8 cellular contexts compared by ENCODE assay signal in the genomic region with DNA sequence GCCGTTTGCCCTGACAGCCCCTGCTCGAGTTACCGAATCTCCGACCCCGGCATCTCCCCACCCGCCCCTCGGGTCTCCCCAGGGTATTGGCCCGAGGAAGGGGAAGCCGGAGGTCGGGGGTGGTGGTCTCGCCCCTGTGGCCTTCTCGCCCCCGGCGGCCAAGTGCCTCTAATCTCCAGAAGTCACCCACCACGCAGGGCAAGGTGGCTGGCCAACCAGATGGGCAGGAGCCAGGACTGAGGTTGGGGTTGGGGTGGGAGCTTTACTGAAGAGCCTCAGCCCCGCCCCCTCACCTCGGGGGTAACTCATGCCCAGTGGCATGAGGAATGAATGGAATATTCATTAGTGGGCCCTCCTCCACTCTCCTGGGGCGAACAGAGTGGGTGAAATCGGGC. TPM values are rescaled to one million over a fixed set of nuclear protein-coding genes. Genes with fewer than 3 reads are reported as not detected.
DNase-seq lines count a peak whose midpoint lies in the region; ATAC-seq and TF ChIP-seq lines count a peak whose summit lies in the region.

No MANE protein-coding gene starts in this region.

- H3K27me3 Mint-ChIP-seq in T-cell (no peaks in the 10 kb centered on the region), neural progenitor cell (ENCODE audit: insufficient read depth, low read depth) (peaks cover 5% of the 10 kb centered on the region)

- WGBS in esophagus squamous epithelium, 2 donors = no CpG with 5 or more reads among the region's 19 CpGs

- H3K79me2 ChIP-seq in neural progenitor cell (ENCODE audit: low read depth) = peaks cover 24% of the 10 kb centered on the region

- H3K27ac Mint-ChIP-seq in T-cell (no peak overlapping the region), neural progenitor cell (peak overlapping the region; percentile 33)

- H3K27ac ChIP-seq in HEK293 (ENCODE audit: extremely low read depth, low read depth, low read length) = peak overlapping the region; percentile 86; the same call in 1 of the 2 replicates
- H3K27ac ChIP-seq in esophagus squamous epithelium = peak overlapping the region; percentile 80 to 90 (median 82)
- no peak overlapping the region for H3K27ac ChIP-seq in neural progenitor cell

- peak overlapping the region; percentile 86 for H3K4me2 ChIP-seq in neural progenitor cell

- ATAC-seq in T-cell (replicated peaks in 1 of 4) = no peak
- ATAC-seq in GM19328 (IDR thresholded peaks at IDR 0.05; ENCODE audit: unreplicated experiment) = no peak

- peaks cover 6% of the 10 kb centered on the region for H3K36me3 Mint-ChIP-seq in T-cell
- H3K36me3 Mint-ChIP-seq in neural progenitor cell = peaks cover 17% of the 10 kb centered on the region

- peak; percentile 37 for DNase-seq in BE2C
- DNase-seq in T-cell = peak in 1 of 34 experiments; percentile 24
- DNase-seq in esophagus squamous epithelium (lab: John Stamatoyannopoulos, UW) = no peak
- peak; percentile 66 for DNase-seq in neural progenitor cell (ENCODE audit: low spot score)
- no peak for DNase-seq in GM19240 (ENCODE audit: insufficient read length, low spot score)
- no peak for DNase-seq in activated CD4-positive, CD25-positive, alpha-beta regulatory T cell treated with anti-CD3 and anti-CD28 coated beads, Interleukin-2, amount 50 U/mL, for 72 hours

- TF ChIP-seq CTCF in BE2C (IDR thresholded peaks at IDR 0.05; ENCODE audit: low read depth, low read length) (no peak), HEK293 (tag by site-specific recombination; IDR thresholded peaks at IDR 0.05) (no peak), esophagus squamous epithelium (IDR thresholded peaks at IDR 0.05) (no peak), neural progenitor cell (IDR thresholded peaks at IDR 0.05) (no peak)

- peak overlapping the region; percentile 67 for H2AFZ ChIP-seq in neural progenitor cell (replicated peaks)

- peak overlapping the region; percentile 65 to 80 (median 79) for H3K4me3 Mint-ChIP-seq in T-cell
- peak overlapping the region; percentile 86 for H3K4me3 Mint-ChIP-seq in neural progenitor cell

- H3K4me1 Mint-ChIP-seq in T-cell (peaks cover 23 to 31% (median 24%) of the 10 kb centered on the region in 3 donors), neural progenitor cell (peaks cover 22% of the 10 kb centered on the region)

- peaks cover 15% of the 10 kb centered on the region for H3K36me3 ChIP-seq in BE2C
- peaks cover 16 to 68% of the 10 kb centered on the region in 2 experiments for H3K36me3 ChIP-seq in HEK293 (ENCODE audit: control insufficient read depth in 2 of 2, insufficient read depth in 1 of 2, low read length in 2 of 2)
- peaks cover 5 to 30% (median 8%) of the 10 kb centered on the region in 3 donors for H3K36me3 ChIP-seq in esophagus squamous epithelium
- peaks cover 2% of the 10 kb centered on the region for H3K36me3 ChIP-seq in neural progenitor cell

- intact Hi-C loops in esophagus squamous epithelium (cut with DNase I) = loop anchor here (5.0 kb wide), 1 partner anchor 45 kb away; no protein-coding TSS in a partner anchor

- POLR2A ChIA-PET in HEK293 (lab: Yijun Ruan, JAX) (interaction anchor here (1.2 to 3.4 kb wide), 3 partner anchors 10 to 58 kb away, joined by 3 to 70 read pairs (median 26); a partner anchor contains a TSS), T-cell (lab: Charles Lee) (interaction anchor here in 1 of 2 donors (0.6 kb wide), 1 partner anchor 28 kb away, joined by 4 read pairs; no protein-coding TSS in a partner anchor)

- H3K9ac ChIP-seq in neural progenitor cell = peak overlapping the region; percentile 50

- H3K9me3 Mint-ChIP-seq in T-cell (no peaks in the 10 kb centered on the region), neural progenitor cell (no peaks in the 10 kb centered on the region)

- H3K9me3 ChIP-seq in BE2C = no peaks in the 10 kb centered on the region
- no peaks in the 10 kb centered on the region for H3K9me3 ChIP-seq in HEK293 (ENCODE audit: control insufficient read depth, insufficient read depth, low read depth, low read length)
- no peaks in the 10 kb centered on the region for H3K9me3 ChIP-seq in esophagus squamous epithelium
- no peaks in the 10 kb centered on the region for H3K9me3 ChIP-seq in neural progenitor cell (ENCODE audit: low read depth)

- H3K4me1 ChIP-seq in BE2C (no peaks in the 10 kb centered on the region), HEK293 (ENCODE audit: control insufficient read depth, insufficient read depth, low read length) (peaks cover 10% of the 10 kb centered on the region; the same call in 1 of the 2 replicates), esophagus squamous epithelium (peaks cover 10 to 36% (median 10%) of the 10 kb centered on the region in 3 donors), neural progenitor cell (peaks cover 20% of the 10 kb centered on the region)

- H3K4me3 ChIP-seq in BE2C (ENCODE audit: low read depth, low read length) = peak overlapping the region; percentile 66
- H3K4me3 ChIP-seq in HEK293 (ENCODE audit: low read depth, low read length) = peak overlapping the region; percentile 77
- H3K4me3 ChIP-seq in esophagus squamous epithelium = peak overlapping the region; percentile 70 to 100 (median 86)
- H3K4me3 ChIP-seq in neural progenitor cell = peak overlapping the region; percentile 88

- TF ChIP-seq POLR2A in esophagus squamous epithelium (IDR thresholded peaks at IDR 0.05) = no peak

- CTCF ChIA-PET in HEK293 (lab: Yijun Ruan, JAX) (interaction anchor here (0.6 to 3.0 kb wide), 4 partner anchors 10 to 439 kb away, joined by 3 to 32 read pairs (median 6); a partner anchor contains a TSS), T-cell (lab: Charles Lee) (interaction anchor here in 1 of 2 donors (1.4 kb wide), 1 partner anchor 9 kb away, joined by 7 read pairs; a partner anchor contains a TSS)

- no peaks in the 10 kb centered on the region for H3K27me3 ChIP-seq in BE2C
- no peaks in the 10 kb centered on the region for H3K27me3 ChIP-seq in esophagus squamous epithelium
- no peaks in the 10 kb centered on the region for H3K27me3 ChIP-seq in neural progenitor cell

- H3F3A ChIP-seq in neural progenitor cell (ENCODE audit: low read depth) = peaks cover 34% of the 10 kb centered on the region

- H4K20me1 ChIP-seq in neural progenitor cell (ENCODE audit: low read depth) = peaks cover 23% of the 10 kb centered on the region

TF ChIP-seq in HEK293, 187 proteins besides CTCF, POLR2A, EP300 and RAD21 (continues in another document):
- no peak for TF ChIP-seq ZNF169 (tag by site-specific recombination; IDR thresholded peaks at IDR 0.05)
- peak; percentile 81; the same call in 1 of the 2 replicates for TF ChIP-seq ZFP69B (tag by site-specific recombination; IDR thresholded peaks at IDR 0.05)
- TF ChIP-seq KLF9 (tag by site-specific recombination; IDR thresholded peaks at IDR 0.05; ENCODE audit: low read depth) = peak; percentile 57
- TF ChIP-seq, protein P1, sequence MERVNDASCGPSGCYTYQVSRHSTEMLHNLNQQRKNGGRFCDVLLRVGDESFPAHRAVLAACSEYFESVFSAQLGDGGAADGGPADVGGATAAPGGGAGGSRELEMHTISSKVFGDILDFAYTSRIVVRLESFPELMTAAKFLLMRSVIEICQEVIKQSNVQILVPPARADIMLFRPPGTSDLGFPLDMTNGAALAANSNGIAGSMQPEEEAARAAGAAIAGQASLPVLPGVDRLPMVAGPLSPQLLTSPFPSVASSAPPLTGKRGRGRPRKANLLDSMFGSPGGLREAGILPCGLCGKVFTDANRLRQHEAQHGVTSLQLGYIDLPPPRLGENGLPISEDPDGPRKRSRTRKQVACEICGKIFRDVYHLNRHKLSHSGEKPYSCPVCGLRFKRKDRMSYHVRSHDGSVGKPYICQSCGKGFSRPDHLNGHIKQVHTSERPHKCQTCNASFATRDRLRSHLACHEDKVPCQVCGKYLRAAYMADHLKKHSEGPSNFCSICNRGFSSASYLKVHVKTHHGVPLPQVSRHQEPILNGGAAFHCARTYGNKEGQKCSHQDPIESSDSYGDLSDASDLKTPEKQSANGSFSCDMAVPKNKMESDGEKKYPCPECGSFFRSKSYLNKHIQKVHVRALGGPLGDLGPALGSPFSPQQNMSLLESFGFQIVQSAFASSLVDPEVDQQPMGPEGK (tag by site-specific recombination; IDR thresholded peaks at IDR 0.05) = peak; percentile 40; the same call in 1 of the 2 replicates
- peak; percentile 82 for TF ChIP-seq ZFHX2 (tag by site-specific recombination; conservative IDR thresholded peaks at IDR 0.05)
- TF ChIP-seq ZBTB8A (tag by site-specific recombination; IDR thresholded peaks at IDR 0.05) = peak; percentile 39; the same call in 1 of the 2 replicates
- peak; percentile 13; the same call in 1 of the 2 replicates for TF ChIP-seq IKZF3 (tag by site-specific recombination; IDR thresholded peaks at IDR 0.05)
- TF ChIP-seq EGR2 (tag by site-specific recombination; IDR thresholded peaks at IDR 0.05; ENCODE audit: low read depth) = peak; percentile 75
- peak; percentile 38; the same call in 1 of the 2 replicates for TF ChIP-seq ZIC2 (tag by site-specific recombination; IDR thresholded peaks at IDR 0.05)

RNA-seq across cellular contexts. Expression of a gene that starts 0.6 kb away (rescaled TPM):
- 7.1 TPM for polyA plus RNA-seq in BE2C (2012; ENCODE audit: insufficient read depth, insufficient read length, low read depth)
- total RNA-seq in T-cell = 1 to 10 TPM; 2.6 to 9.7 (median 6.3) TPM
- total RNA-seq in esophagus squamous epithelium = 10 to 100 TPM in 2 of 4 donors, 1 to 10 TPM in 2; 9.0 to 11.1 (median 10.2) TPM
- 14.4 and 27.3 TPM in 2 replicates for total RNA-seq in neural progenitor cell (ENCODE audit: low replicate concordance)

RNA-seq across cellular contexts. Expression of a gene that starts 9.1 kb away (rescaled TPM):
- 7.3 TPM for polyA plus RNA-seq in BE2C (2012; ENCODE audit: insufficient read depth, insufficient read length, low read depth)
- total RNA-seq in T-cell (10 to 100 TPM in 3 of 5 donors, 1 to 10 TPM in 2; 2.3 to 18.2 (median 15.4) TPM), esophagus squamous epithelium (10 to 100 TPM in 1 of 4 donors, 1 to 10 TPM in 3; 5.9 to 10.1 (median 7.0) TPM), neural progenitor cell (ENCODE audit: low replicate concordance) (0.65 and 4.1 TPM in 2 replicates)

RNA-seq across cellular contexts. Expression of a gene that starts 47.6 kb away (rescaled TPM):
- polyA plus RNA-seq in BE2C (2012; ENCODE audit: insufficient read depth, insufficient read length, low read depth) = 81.5 TPM
- total RNA-seq in T-cell (100 to 1,000 TPM; 105 to 190 (median 111) TPM), esophagus squamous epithelium (10 to 100 TPM; 32.8 to 59.3 (median 46.3) TPM), neural progenitor cell (ENCODE audit: low replicate concordance) (44.4 and 79.5 TPM in 2 replicates)

RNA-seq across cellular contexts. Expression of a gene that starts 57.5 kb away (rescaled TPM):
- 34.8 TPM for polyA plus RNA-seq in BE2C (2012; ENCODE audit: insufficient read depth, insufficient read length, low read depth)
- total RNA-seq in T-cell = 1 to 10 TPM; 6.0 to 8.7 (median 6.5) TPM
- total RNA-seq in esophagus squamous epithelium = 10 to 100 TPM in 1 of 4 donors, 1 to 10 TPM in 3; 6.9 to 11.0 (median 9.0) TPM
- total RNA-seq in neural progenitor cell (ENCODE audit: low replicate concordance) = 7.0 and 10.2 TPM in 2 replicates

RNA-seq across cellular contexts. Expression of a gene that starts 57.6 kb away (rescaled TPM):
- polyA plus RNA-seq in BE2C (2012; ENCODE audit: insufficient read depth, insufficient read length, low read depth) = 44.2 TPM
- total RNA-seq in T-cell (10 to 100 TPM; 73.1 to 80.8 (median 79.4) TPM), esophagus squamous epithelium (100 to 1,000 TPM in 2 of 4 donors, 10 to 100 TPM in 2; 46.4 to 124 (median 88.5) TPM), neural progenitor cell (ENCODE audit: low replicate concordance) (72.4 and 101 TPM in 2 replicates)

Comparison
In these comparisons a context has a peak if more than half of its experiments do, and no peak if none do; other contexts are left out.
1. DNase-seq: peak in BE2C (single experiment) and neural progenitor cell (single experiment); none in esophagus squamous epithelium (single experiment), GM19240 (single experiment) and activated CD4-positive, CD25-positive, alpha-beta regulatory T cell treated with anti-CD3 and anti-CD28 coated beads, Interleukin-2, amount 50 U/mL, for 72 hours (single experiment).
2. Peak in every context shown above with its lines, with median percentiles within 50 percentile points of each other: H3K4me3 ChIP-seq.